Comparison of ENCODE assay signal across 13 cellular contexts in genomic region chr15:47750030-47750739, GRCh38. TPM values are rescaled to one million over a fixed set of nuclear protein-coding genes. Genes with fewer than 3 reads are reported as not detected.
DNase-seq lines count a peak whose midpoint lies in the region; ATAC-seq, FAIRE-seq and TF ChIP-seq lines count a peak whose summit lies in the region.
"Had no signal": no experiment of that assay in that cellular context is flagged by ENCODE, and none has a peak within 500 bp of the region (broad histone marks: within the 10 kb centered on the region; RNA-seq: fewer than 3 reads in every experiment).

No MANE protein-coding gene starts in this region.

- peak overlapping the region; percentile 48 for H2AFZ ChIP-seq in ACC112 (ENCODE audit: low read length, unreplicated experiment)
- H2AFZ ChIP-seq in Karpas-422 (ENCODE audit: low read length): no peak overlapping the region

- no peaks in the 10 kb centered on the region for H3K79me2 ChIP-seq in ACC112 (ENCODE audit: control insufficient read depth, insufficient read depth, low read length, unreplicated experiment)
- H3K79me2 ChIP-seq in Karpas-422 (ENCODE audit: low read length): no peaks in the 10 kb centered on the region

- H3K27ac ChIP-seq in ACC112 (ENCODE audit: low read depth, low read length) (0 out of 2 replicates have a peak overlapping the region, but pooled peaks have one; percentile 18), Karpas-422 (ENCODE audit: low read length) (no peak overlapping the region)

- H3K9me2 ChIP-seq in Karpas-422 (replicated peaks; ENCODE audit: insufficient read depth, low read length): no peaks in the 10 kb centered on the region

- H3K27ac Mint-ChIP-seq in activated CD8-positive, alpha-beta T cell treated with anti-CD3 and anti-CD28 coated beads, Interleukin-2, amount 10 ng/mL, durations not matched to agents 7 days and 5 days: no peak overlapping the region
- H3K27ac Mint-ChIP-seq: activated naive CD8-positive, alpha-beta T cell treated with anti-CD3 and anti-CD28 coated beads, Interleukin-2, amount 10 ng/mL, durations not matched to agents 7 days and 5 days; stimulated activated naive CD8-positive, alpha-beta T cell treated with anti-CD3 and anti-CD28 coated beads, Interleukin-15, amount 100 ng/mL, for 72 hours had no signal

- H3K4me2 ChIP-seq in Karpas-422 (ENCODE audit: low read depth, low read length, poor library complexity, severe bottlenecking): no peak overlapping the region

- POLR2A ChIA-PET in activated CD8-positive, alpha-beta T cell treated with anti-CD3 and anti-CD28 coated beads, Interleukin-2, amount 10 ng/mL, durations not matched to agents 7 days and 5 days (lab: Charles Lee): no interaction called here

- H3K9ac ChIP-seq in Karpas-422 (ENCODE audit: low read length): no peak overlapping the region

- no peaks in the 10 kb centered on the region for H3K36me3 Mint-ChIP-seq in activated CD8-positive, alpha-beta T cell treated with anti-CD3 and anti-CD28 coated beads, Interleukin-2, amount 10 ng/mL, durations not matched to agents 7 days and 5 days (ENCODE audit: low read depth)
- H3K36me3 Mint-ChIP-seq: activated naive CD8-positive, alpha-beta T cell treated with anti-CD3 and anti-CD28 coated beads, Interleukin-2, amount 10 ng/mL, durations not matched to agents 7 days and 5 days had no signal

- ATAC-seq in GM19395 (IDR thresholded peaks at IDR 0.05; ENCODE audit: unreplicated experiment): no peak
- ATAC-seq in activated CD8-positive, alpha-beta T cell treated with anti-CD3 and anti-CD28 coated beads, Interleukin-2, amount 10 ng/mL, durations not matched to agents 7 days and 5 days: no peak
- no peak for ATAC-seq in HG02642 (IDR thresholded peaks at IDR 0.05; ENCODE audit: poor library complexity, unreplicated experiment)
- ATAC-seq: stimulated activated naive CD8-positive, alpha-beta T cell treated with anti-CD3 and anti-CD28 coated beads, Interleukin-15, amount 100 ng/mL, for 72 hours had no signal

- DNase-seq in HS-27A (ENCODE audit: low read depth): peak; percentile 59
- DNase-seq in bronchial epithelial cell (ENCODE audit: low read depth): peak; percentile 88
- peak; percentile 91 for DNase-seq in kidney tubule cell (ENCODE audit: low spot score)
- no peak for DNase-seq in activated CD8-positive, alpha-beta T cell treated with anti-CD3 and anti-CD28 coated beads, Interleukin-2, amount 10 ng/mL, durations not matched to agents 7 days and 5 days
- no peak for DNase-seq in Karpas-422
- DNase-seq: activated naive CD8-positive, alpha-beta T cell treated with anti-CD3 and anti-CD28 coated beads, Interleukin-2, amount 10 ng/mL, durations not matched to agents 7 days and 5 days; C1 segment of cervical spinal cord; NCI-H2081 treated with DMSO at 0.1 percent for 48 hours; SHP77 treated with DMSO at 0.1 percent for 48 hours; stimulated activated naive CD8-positive, alpha-beta T cell treated with anti-CD3 and anti-CD28 coated beads, Interleukin-15, amount 100 ng/mL, for 72 hours had no signal

- no peaks in the 10 kb centered on the region for H3K27me3 Mint-ChIP-seq in activated CD8-positive, alpha-beta T cell treated with anti-CD3 and anti-CD28 coated beads, Interleukin-2, amount 10 ng/mL, durations not matched to agents 7 days and 5 days (ENCODE audit: low read depth)
- H3K27me3 Mint-ChIP-seq: activated naive CD8-positive, alpha-beta T cell treated with anti-CD3 and anti-CD28 coated beads, Interleukin-2, amount 10 ng/mL, durations not matched to agents 7 days and 5 days; stimulated activated naive CD8-positive, alpha-beta T cell treated with anti-CD3 and anti-CD28 coated beads, Interleukin-15, amount 100 ng/mL, for 72 hours had no signal

- H3K36me3 ChIP-seq in ACC112 (ENCODE audit: insufficient read depth, low read length): no peaks in the 10 kb centered on the region
- no peaks in the 10 kb centered on the region for H3K36me3 ChIP-seq in bronchial epithelial cell (ENCODE audit: control insufficient read depth, insufficient read depth, low read length)
- H3K36me3 ChIP-seq in Karpas-422 (ENCODE audit: insufficient read depth, low read length): no peaks in the 10 kb centered on the region

- peaks cover 11% of the 10 kb centered on the region for H3K9me3 ChIP-seq in Karpas-422 (ENCODE audit: low read length)

- CTCF ChIA-PET in activated CD8-positive, alpha-beta T cell treated with anti-CD3 and anti-CD28 coated beads, Interleukin-2, amount 10 ng/mL, durations not matched to agents 7 days and 5 days (lab: Charles Lee): no interaction called here

- no peak for FAIRE-seq in bronchial epithelial cell (lab: Jason Lieb, UNC)

- no peaks in the 10 kb centered on the region for H3K9me3 Mint-ChIP-seq in activated CD8-positive, alpha-beta T cell treated with anti-CD3 and anti-CD28 coated beads, Interleukin-2, amount 10 ng/mL, durations not matched to agents 7 days and 5 days (ENCODE audit: insufficient read depth)

- H3K4me3 Mint-ChIP-seq in activated CD8-positive, alpha-beta T cell treated with anti-CD3 and anti-CD28 coated beads, Interleukin-2, amount 10 ng/mL, durations not matched to agents 7 days and 5 days: no peak overlapping the region
- H3K4me3 Mint-ChIP-seq: activated naive CD8-positive, alpha-beta T cell treated with anti-CD3 and anti-CD28 coated beads, Interleukin-2, amount 10 ng/mL, durations not matched to agents 7 days and 5 days; stimulated activated naive CD8-positive, alpha-beta T cell treated with anti-CD3 and anti-CD28 coated beads, Interleukin-15, amount 100 ng/mL, for 72 hours had no signal

- H3K4me3 ChIP-seq in ACC112 (ENCODE audit: low read depth, low read length) (no peak overlapping the region), bronchial epithelial cell (ENCODE audit: low read depth, low read length) (no peak overlapping the region), Karpas-422 (ENCODE audit: low read length) (no peak overlapping the region)

- H3K4me1 Mint-ChIP-seq in activated CD8-positive, alpha-beta T cell treated with anti-CD3 and anti-CD28 coated beads, Interleukin-2, amount 10 ng/mL, durations not matched to agents 7 days and 5 days (ENCODE audit: low read depth): no peaks in the 10 kb centered on the region
- H3K4me1 Mint-ChIP-seq: activated naive CD8-positive, alpha-beta T cell treated with anti-CD3 and anti-CD28 coated beads, Interleukin-2, amount 10 ng/mL, durations not matched to agents 7 days and 5 days; stimulated activated naive CD8-positive, alpha-beta T cell treated with anti-CD3 and anti-CD28 coated beads, Interleukin-15, amount 100 ng/mL, for 72 hours had no signal

- H3K4me1 ChIP-seq in ACC112 (ENCODE audit: control insufficient read depth, insufficient read depth, low read length, unreplicated experiment) (peaks cover 7% of the 10 kb centered on the region), Karpas-422 (ENCODE audit: low read length) (no peaks in the 10 kb centered on the region)

- no peaks in the 10 kb centered on the region for H3K27me3 ChIP-seq in ACC112 (ENCODE audit: insufficient read depth, low read length)
- H3K27me3 ChIP-seq in bronchial epithelial cell (ENCODE audit: control insufficient read depth, insufficient read depth, low read length): no peaks in the 10 kb centered on the region
- H3K27me3 ChIP-seq in Karpas-422 (ENCODE audit: low read length): no peaks in the 10 kb centered on the region

- no peaks in the 10 kb centered on the region for H4K20me1 ChIP-seq in Karpas-422 (ENCODE audit: insufficient read depth, low read depth, low read length)

- no peak for TF ChIP-seq CTCF in bronchial epithelial cell (IDR thresholded peaks at IDR 0.05; ENCODE audit: insufficient read depth, low read length, severe bottlenecking)

RNA-seq across cellular contexts. Expression of gene SEMA6D, which starts 32.9 kb away (rescaled TPM):
- 0.64 and 2.6 TPM in 2 replicates for total RNA-seq in bronchial epithelial cell
- total RNA-seq in activated CD8-positive, alpha-beta T cell treated with anti-CD3 and anti-CD28 coated beads, Interleukin-2, amount 10 ng/mL, durations not matched to agents 7 days and 5 days: not detected
- not detected in 2 replicates for total RNA-seq in Karpas-422 (2014; rRNA removed; shearing (Covaris generic); ENCODE audit: low replicate concordance)
- total RNA-seq: activated naive CD8-positive, alpha-beta T cell treated with anti-CD3 and anti-CD28 coated beads, Interleukin-2, amount 10 ng/mL, durations not matched to agents 7 days and 5 days had no signal

Comparison
In these comparisons a context has a peak if more than half of its experiments do, and no peak if none do; other contexts are left out.
1. DNase-seq: peak in HS-27A (single experiment), bronchial epithelial cell (single experiment) and kidney tubule cell (single experiment); none in activated CD8-positive, alpha-beta T cell treated with anti-CD3 and anti-CD28 coated beads, Interleukin-2, amount 10 ng/mL, durations not matched to agents 7 days and 5 days (single experiment) and Karpas-422 (single experiment).